Comparison of ENCODE assay signal across 8 cellular contexts in genomic region chr19:1265611-1266115, GRCh38.
A peak's percentile ranks its signal among the peaks of the same experiment; 100 is the strongest.
DNase-seq lines count a peak whose midpoint lies in the region; ATAC-seq and TF ChIP-seq lines count a peak whose summit lies in the region.

No MANE protein-coding gene starts in this region.

- peak overlapping the region; percentile 93 for H3K4me3 ChIP-seq in OCI-LY1 (ENCODE audit: low read depth, low read length, poor library complexity, severe bottlenecking)
- peak overlapping the region; percentile 37 for H3K4me3 ChIP-seq in astrocyte of the spinal cord (ENCODE audit: low read depth, low read length)
- peak overlapping the region; percentile 48 for H3K4me3 ChIP-seq in iPS-18a (ENCODE audit: low read length)

- H3K9me2 ChIP-seq in OCI-LY1 (ENCODE audit: low read depth, low read length): no peaks in the 10 kb centered on the region

- H3K9ac ChIP-seq in OCI-LY1 (ENCODE audit: low read length): peak overlapping the region; percentile 30; the same call in 1 of the 2 replicates
- H3K9ac ChIP-seq in iPS-18a (ENCODE audit: low read length): no peak overlapping the region

- no peaks in the 10 kb centered on the region for H4K20me1 ChIP-seq in OCI-LY1 (ENCODE audit: insufficient read depth, low read length)

- TF ChIP-seq CTCF in OCI-LY1 (IDR thresholded peaks at IDR 0.05; ENCODE audit: low read length) (no peak), astrocyte of the spinal cord (IDR thresholded peaks at IDR 0.05; ENCODE audit: low read depth, low read length) (no peak)

- peak; percentile 70 for DNase-seq in GM03348 (ENCODE audit: low spot score)
- DNase-seq in astrocyte of the spinal cord (ENCODE audit: low read depth, low spot score): peak; percentile 62
- DNase-seq in stimulated activated CD8-positive, alpha-beta memory T cell treated with anti-CD3 and anti-CD28 coated beads, Interleukin-4, amount 100 ng/mL, for 48 hours: peak; percentile 70
- no peak for DNase-seq in kidney glomerular epithelial cell (lab: John Stamatoyannopoulos, UW)
- DNase-seq in HPDE6-E6E7 (ENCODE audit: extremely low spot score): no peak

- no peaks in the 10 kb centered on the region for H3F3A ChIP-seq in OCI-LY1 (ENCODE audit: insufficient read depth, low read length)

- H3K4me1 ChIP-seq in OCI-LY1 (ENCODE audit: insufficient read depth, low read length, severe bottlenecking) (peaks cover 75% of the 10 kb centered on the region), iPS-18a (ENCODE audit: control insufficient read depth, low read depth, low read length) (peaks cover 49% of the 10 kb centered on the region)

- no peaks in the 10 kb centered on the region for H3K9me3 ChIP-seq in OCI-LY1 (ENCODE audit: low read length)
- H3K9me3 ChIP-seq in iPS-18a (ENCODE audit: control insufficient read depth, low read depth, low read length): no peaks in the 10 kb centered on the region

- H3K36me3 ChIP-seq in OCI-LY1 (ENCODE audit: insufficient read depth, low read length) (peaks cover 11% of the 10 kb centered on the region), iPS-18a (ENCODE audit: control insufficient read depth, low read depth, low read length) (peaks cover 5% of the 10 kb centered on the region)

- peak overlapping the region; percentile 89 for H3K27ac ChIP-seq in OCI-LY1 (ENCODE audit: low read depth, low read length, poor library complexity, severe bottlenecking)
- no peak overlapping the region for H3K27ac ChIP-seq in iPS-18a (ENCODE audit: low read length)

- peak overlapping the region; percentile 64 for H3K4me2 ChIP-seq in OCI-LY1 (ENCODE audit: low read length)

- in situ Hi-C loops in astrocyte of the spinal cord (cut with HindIII; ENCODE audit: low sequenced_read_pairs): no loop called here

- H3K27me3 ChIP-seq in OCI-LY1 (ENCODE audit: insufficient read depth, low read length) (no peaks in the 10 kb centered on the region), iPS-18a (ENCODE audit: control insufficient read depth, insufficient read depth, low read length) (peaks cover 12% of the 10 kb centered on the region)

- H2AFZ ChIP-seq in OCI-LY1 (ENCODE audit: low read length): no peak overlapping the region

- no peak for ATAC-seq in GM19023 (IDR thresholded peaks at IDR 0.05; ENCODE audit: unreplicated experiment)

- H3K79me2 ChIP-seq in OCI-LY1 (ENCODE audit: insufficient read depth, low read length): peaks cover 11% of the 10 kb centered on the region

Comparison
In these comparisons a context has a peak if more than half of its experiments do, and no peak if none do; other contexts are left out.
1. DNase-seq: peak in GM03348 (single experiment), astrocyte of the spinal cord (single experiment) and stimulated activated CD8-positive, alpha-beta memory T cell treated with anti-CD3 and anti-CD28 coated beads, Interleukin-4, amount 100 ng/mL, for 48 hours (single experiment); none in kidney glomerular epithelial cell (single experiment) and HPDE6-E6E7 (single experiment).
2. H3K4me3 ChIP-seq: peak in every context shown above with its lines; median percentile 93 in OCI-LY1; 48 in iPS-18a; 37 in astrocyte of the spinal cord.